31 cellular contexts compared by ENCODE assay signal in the genomic region with DNA sequence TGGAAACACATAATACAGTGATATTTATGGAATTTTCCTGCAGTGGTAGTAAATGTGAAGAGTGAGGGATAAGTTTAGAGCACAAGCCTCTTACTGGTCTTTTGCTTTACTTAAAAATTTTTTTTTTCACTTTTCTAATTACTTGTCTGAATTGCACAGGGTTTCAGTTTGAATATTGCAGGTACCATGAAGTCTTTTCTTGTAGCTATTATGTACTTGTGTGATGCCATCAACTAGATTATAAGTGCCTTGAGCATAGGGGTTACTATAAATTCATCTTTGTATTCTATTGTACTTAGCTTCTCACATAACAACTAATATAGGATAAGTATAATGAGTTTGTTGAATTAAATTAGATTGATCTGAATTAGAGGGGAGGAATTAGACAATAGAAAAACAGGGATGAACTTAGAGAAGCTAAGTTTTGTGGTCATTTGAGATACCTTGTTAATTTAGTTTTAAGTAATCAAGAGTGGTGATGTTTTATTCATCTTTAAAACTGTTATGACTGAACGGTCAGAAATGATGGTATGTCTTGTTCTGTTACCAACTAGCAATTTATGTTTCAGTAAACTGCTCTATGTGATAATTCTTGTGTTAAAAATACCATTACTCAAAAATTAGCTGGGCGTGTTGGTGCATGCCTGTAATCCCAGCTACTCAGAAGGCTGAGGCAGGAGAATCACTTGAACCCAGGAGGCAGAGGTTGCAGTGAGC. TPM values are rescaled to one million over a fixed set of nuclear protein-coding genes. Genes with fewer than 3 reads are reported as not detected.
DNase-seq lines count a peak whose midpoint lies in the region; ATAC-seq, FAIRE-seq and TF ChIP-seq lines count a peak whose summit lies in the region.
"Had no signal": no experiment of that assay in that cellular context is flagged by ENCODE, and none has a peak within 500 bp of the region (broad histone marks: within the 10 kb centered on the region; RNA-seq: fewer than 3 reads in every experiment).

No MANE protein-coding gene starts in this region.

- DNase-seq in NCI-H1436 (lab: John Stamatoyannopoulos, UW) (peak; percentile 7), NCI-H1436 treated with DMSO at 0.1 percent for 48 hours (lab: John Stamatoyannopoulos, UW) (no peak), GM10248 (ENCODE audit: extremely low spot score) (peak; percentile 11), HTR-8/SVneo (ENCODE audit: insufficient read length, low spot score) (no peak), COLO668 (lab: John Stamatoyannopoulos, UW; ENCODE audit: unreplicated experiment) (no peak), posterior cingulate gyrus (no peak)
- no peak for DNase-seq in activated CD4-positive, alpha-beta memory T cell treated with anti-CD3 and anti-CD28 coated beads, Interleukin-2, amount 10 ng/mL, durations not matched to agents 7 days and 5 days
- DNase-seq: 8988T; activated CD4-positive, alpha-beta T cell treated with anti-CD3 and anti-CD28 coated beads, Interleukin-2, amount 10 ng/mL, durations not matched to agents 24 days and 14 days; activated naive CD4-positive, alpha-beta T cell treated with anti-CD3 and anti-CD28 coated beads, Interleukin-2, amount 10 ng/mL, durations not matched to agents 7 days and 5 days; amniotic stem cell; C1 segment of cervical spinal cord; Caco-2; cerebellar nuclear complex; dermis blood vessel endothelial cell; DMS79; endodermal cell; GDM1; glutamatergic neuron; HCEC 1CT; left ventricle myocardium superior; NCI-H1417 treated with DMSO at 0.1 percent for 48 hours; right cardiac atrium; stimulated activated naive CD4-positive, alpha-beta T cell treated with Interleukin-2 at 50 U/mL for 16 hours; SW 1271; T-helper 9 cell; testis had no signal

- intact Hi-C loops in posterior cingulate gyrus (cut with DNase I), result no loop called here

- FAIRE-seq in HTR-8/SVneo (lab: Jason Lieb, UNC), result peak; percentile 26
- FAIRE-seq: GM18507, keratinocyte had no signal

- CTCF ChIA-PET in GM10248 (lab: Yijun Ruan, JAX), result no interaction called here
- CTCF ChIA-PET in activated CD4-positive, alpha-beta memory T cell treated with anti-CD3 and anti-CD28 coated beads, Interleukin-2, amount 10 ng/mL, durations not matched to agents 7 days and 5 days (lab: Charles Lee), result no interaction called here

- no peak overlapping the region for H3K27ac Mint-ChIP-seq in activated CD4-positive, alpha-beta memory T cell treated with anti-CD3 and anti-CD28 coated beads, Interleukin-2, amount 10 ng/mL, durations not matched to agents 7 days and 5 days
- H3K27ac Mint-ChIP-seq: activated CD4-positive, alpha-beta T cell treated with anti-CD3 and anti-CD28 coated beads, Interleukin-2, amount 10 ng/mL, durations not matched to agents 24 days and 14 days; activated naive CD4-positive, alpha-beta T cell treated with anti-CD3 and anti-CD28 coated beads, Interleukin-2, amount 10 ng/mL, durations not matched to agents 7 days and 5 days; brain; endodermal cell had no signal

- H3K9me3 Mint-ChIP-seq in activated CD4-positive, alpha-beta memory T cell treated with anti-CD3 and anti-CD28 coated beads, Interleukin-2, amount 10 ng/mL, durations not matched to agents 7 days and 5 days, result peaks cover under 1% of the 10 kb centered on the region
- H3K9me3 Mint-ChIP-seq: brain had no signal

- ATAC-seq in HG02610 (IDR thresholded peaks at IDR 0.05; ENCODE audit: unreplicated experiment), result peak; percentile 81
- ATAC-seq: left ventricle myocardium superior, right cardiac atrium had no signal

- POLR2A ChIA-PET in GM10248 (lab: Yijun Ruan, JAX), result no interaction called here
- POLR2A ChIA-PET in activated CD4-positive, alpha-beta memory T cell treated with anti-CD3 and anti-CD28 coated beads, Interleukin-2, amount 10 ng/mL, durations not matched to agents 7 days and 5 days (lab: Charles Lee), result no interaction called here

- no peak for TF ChIP-seq CTCF in GM10248 (IDR thresholded peaks at IDR 0.05; ENCODE audit: control extremely low read depth, extremely low read depth, low read depth, missing control alignments)

- no peaks in the 10 kb centered on the region for H3K27me3 Mint-ChIP-seq in activated CD4-positive, alpha-beta memory T cell treated with anti-CD3 and anti-CD28 coated beads, Interleukin-2, amount 10 ng/mL, durations not matched to agents 7 days and 5 days
- H3K27me3 Mint-ChIP-seq: activated naive CD4-positive, alpha-beta T cell treated with anti-CD3 and anti-CD28 coated beads, Interleukin-2, amount 10 ng/mL, durations not matched to agents 7 days and 5 days; brain had no signal

- peaks cover 19% of the 10 kb centered on the region for H3K4me1 Mint-ChIP-seq in activated CD4-positive, alpha-beta memory T cell treated with anti-CD3 and anti-CD28 coated beads, Interleukin-2, amount 10 ng/mL, durations not matched to agents 7 days and 5 days
- H3K4me1 Mint-ChIP-seq: brain, endodermal cell had no signal

- H3K4me3 Mint-ChIP-seq in activated CD4-positive, alpha-beta memory T cell treated with anti-CD3 and anti-CD28 coated beads, Interleukin-2, amount 10 ng/mL, durations not matched to agents 7 days and 5 days, result no peak overlapping the region
- H3K4me3 Mint-ChIP-seq: activated CD4-positive, alpha-beta T cell treated with anti-CD3 and anti-CD28 coated beads, Interleukin-2, amount 10 ng/mL, durations not matched to agents 24 days and 14 days; activated naive CD4-positive, alpha-beta T cell treated with anti-CD3 and anti-CD28 coated beads, Interleukin-2, amount 10 ng/mL, durations not matched to agents 7 days and 5 days; brain; endodermal cell had no signal

- peaks cover 13% of the 10 kb centered on the region for H3K36me3 Mint-ChIP-seq in activated CD4-positive, alpha-beta memory T cell treated with anti-CD3 and anti-CD28 coated beads, Interleukin-2, amount 10 ng/mL, durations not matched to agents 7 days and 5 days (ENCODE audit: low read depth)
- H3K36me3 Mint-ChIP-seq: brain had no signal

RNA-seq across cellular contexts. Expression of a gene that starts 42.1 kb away (rescaled TPM):
- 10 to 100 TPM; 23.1 to 24.6 TPM for total RNA-seq in activated CD4-positive, alpha-beta memory T cell treated with anti-CD3 and anti-CD28 coated beads, Interleukin-2, amount 10 ng/mL, durations not matched to agents 7 days and 5 days

Comparison
In these comparisons a context has a peak if more than half of its experiments do, and no peak if none do; other contexts are left out.
1. DNase-seq: peak in NCI-H1436 (single experiment) and GM10248 (single experiment); none in NCI-H1436 treated with DMSO at 0.1 percent for 48 hours (single experiment), HTR-8/SVneo (single experiment), COLO668 (single experiment), posterior cingulate gyrus (0 of 10) and activated CD4-positive, alpha-beta memory T cell treated with anti-CD3 and anti-CD28 coated beads, Interleukin-2, amount 10 ng/mL, durations not matched to agents 7 days and 5 days (single experiment).